14 cellular contexts compared by ENCODE assay signal in the genomic region with DNA sequence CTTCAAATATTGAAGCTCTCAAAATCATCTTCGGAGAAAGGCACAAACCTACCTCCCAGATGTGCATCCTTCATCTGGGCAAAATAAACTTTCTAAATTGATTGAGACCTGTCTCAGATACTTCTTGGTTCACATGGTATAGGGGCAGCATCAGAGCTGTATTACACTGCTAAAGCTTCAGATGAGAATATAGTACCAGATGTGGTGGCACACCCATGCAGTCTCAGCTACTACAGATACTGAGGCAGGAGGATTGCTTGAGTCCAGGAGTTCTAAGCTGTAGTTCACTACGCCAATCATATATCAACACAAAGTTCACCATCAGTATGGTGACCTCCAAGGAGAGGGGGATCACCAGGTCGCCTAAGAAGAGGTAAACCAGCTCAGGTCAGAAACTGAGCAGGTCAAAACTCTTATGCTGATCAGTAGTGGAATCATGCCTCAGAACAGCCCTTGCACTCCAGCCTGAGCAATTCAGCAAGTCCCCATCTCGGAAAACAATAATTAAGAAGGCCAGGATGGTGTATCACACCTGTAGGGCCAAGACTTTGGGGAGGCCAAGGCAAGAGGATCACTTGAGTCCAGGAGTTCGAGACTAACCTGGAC.
"Had no signal": no experiment of that assay in that cellular context is flagged by ENCODE, and none has a peak within 500 bp of the region (broad histone marks: within the 10 kb centered on the region; RNA-seq: fewer than 3 reads in every experiment).

No MANE protein-coding gene starts in this region.

- DNase-seq: activated naive CD8-positive, alpha-beta T cell treated with anti-CD3 and anti-CD28 coated beads, Interleukin-2, amount 10 ng/mL, durations not matched to agents 7 days and 5 days; cerebellar nuclear complex; effector memory CD4-positive, alpha-beta T cell; foreskin melanocyte; head of caudate nucleus; midbrain; pancreas; retina; T-helper 9 cell had no signal

- H3K27ac ChIP-seq: neural progenitor cell, pancreas, thoracic aorta had no signal

- H3K9ac ChIP-seq: neural progenitor cell had no signal

- H3K9me3 ChIP-seq: pancreas, thoracic aorta had no signal

- H3K36me3 Mint-ChIP-seq: activated naive CD8-positive, alpha-beta T cell treated with anti-CD3 and anti-CD28 coated beads, Interleukin-2, amount 10 ng/mL, durations not matched to agents 7 days and 5 days; stimulated activated effector memory CD8-positive, alpha-beta T cell treated with anti-CD3 and anti-CD28 coated beads, Interleukin-12 subunit alpha, Interleukin-12 subunit beta, amount 100 ng/mL, for 72 hours had no signal

- H3K4me1 ChIP-seq: pancreas had no signal

- H3K4me3 Mint-ChIP-seq: activated naive CD8-positive, alpha-beta T cell treated with anti-CD3 and anti-CD28 coated beads, Interleukin-2, amount 10 ng/mL, durations not matched to agents 7 days and 5 days; activated T-helper 1 cell treated with anti-CD3 and anti-CD28 coated beads, Interleukin-12 subunit alpha, Interleukin-12 subunit beta, Interleukin-2, Interleukin-4 antibody, amounts not matched to agents 30 ng/mL and 10 ng/mL and 1 ng/mL, durations not matched to agents 14 hours and 24 hours and 36 hours; neural progenitor cell; stimulated activated effector memory CD8-positive, alpha-beta T cell treated with anti-CD3 and anti-CD28 coated beads, Interleukin-12 subunit alpha, Interleukin-12 subunit beta, amount 100 ng/mL, for 72 hours had no signal

- H3K27me3 ChIP-seq: neural progenitor cell, pancreas had no signal

- H3K27ac Mint-ChIP-seq: activated naive CD8-positive, alpha-beta T cell treated with anti-CD3 and anti-CD28 coated beads, Interleukin-2, amount 10 ng/mL, durations not matched to agents 7 days and 5 days; activated T-helper 1 cell treated with anti-CD3 and anti-CD28 coated beads, Interleukin-12 subunit alpha, Interleukin-12 subunit beta, Interleukin-2, Interleukin-4 antibody, amounts not matched to agents 30 ng/mL and 10 ng/mL and 1 ng/mL, durations not matched to agents 14 hours and 24 hours and 36 hours; neural progenitor cell; stimulated activated effector memory CD8-positive, alpha-beta T cell treated with anti-CD3 and anti-CD28 coated beads, Interleukin-12 subunit alpha, Interleukin-12 subunit beta, amount 100 ng/mL, for 72 hours had no signal

- H3K4me1 Mint-ChIP-seq: stimulated activated effector memory CD8-positive, alpha-beta T cell treated with anti-CD3 and anti-CD28 coated beads, Interleukin-12 subunit alpha, Interleukin-12 subunit beta, amount 100 ng/mL, for 72 hours had no signal

- H3K4me3 ChIP-seq: neural progenitor cell, pancreas, thoracic aorta had no signal

- ATAC-seq: activated CD4-positive, CD25-positive, alpha-beta regulatory T cell treated with anti-CD3 and anti-CD28 coated beads, Interleukin-2, amount 50 U/mL, for 24 hours; pancreas; stimulated activated effector memory CD8-positive, alpha-beta T cell treated with anti-CD3 and anti-CD28 coated beads, Interleukin-12 subunit alpha, Interleukin-12 subunit beta, amount 100 ng/mL, for 72 hours had no signal

- H3K9me3 Mint-ChIP-seq: activated naive CD8-positive, alpha-beta T cell treated with anti-CD3 and anti-CD28 coated beads, Interleukin-2, amount 10 ng/mL, durations not matched to agents 7 days and 5 days; activated T-helper 1 cell treated with anti-CD3 and anti-CD28 coated beads, Interleukin-12 subunit alpha, Interleukin-12 subunit beta, Interleukin-2, Interleukin-4 antibody, amounts not matched to agents 30 ng/mL and 10 ng/mL and 1 ng/mL, durations not matched to agents 14 hours and 24 hours and 36 hours; neural progenitor cell; stimulated activated effector memory CD8-positive, alpha-beta T cell treated with anti-CD3 and anti-CD28 coated beads, Interleukin-12 subunit alpha, Interleukin-12 subunit beta, amount 100 ng/mL, for 72 hours had no signal

- H3K36me3 ChIP-seq: neural progenitor cell, pancreas, thoracic aorta had no signal
